ENCODE assay signal across 9 cellular contexts in genomic region chr4:41693629-41694028, GRCh38. TPM values are rescaled to one million over a fixed set of nuclear protein-coding genes. Genes with fewer than 3 reads are reported as not detected.
DNase-seq lines count a peak whose midpoint lies in the region; ATAC-seq, FAIRE-seq and TF ChIP-seq lines count a peak whose summit lies in the region.
"Had no signal": no experiment of that assay in that cellular context is flagged by ENCODE, and none has a peak within 500 bp of the region (broad histone marks: within the 10 kb centered on the region; RNA-seq: fewer than 3 reads in every experiment).

No MANE protein-coding gene starts in this region.

- H3K4me1 ChIP-seq in HEK293 (ENCODE audit: control insufficient read depth, insufficient read depth, low read length), result no peaks in the 10 kb centered on the region

- peaks cover 0 to 5% (median 1%) of the 10 kb centered on the region in 4 donors for H3K4me1 Mint-ChIP-seq in naive thymus-derived CD8-positive, alpha-beta T cell

- H3K9me3 ChIP-seq in HEK293 (ENCODE audit: control insufficient read depth, insufficient read depth, low read depth, low read length), result no peaks in the 10 kb centered on the region

- H3K36me3 Mint-ChIP-seq in naive thymus-derived CD8-positive, alpha-beta T cell, result no peaks in the 10 kb centered on the region

- H3K9me3 Mint-ChIP-seq in naive thymus-derived CD8-positive, alpha-beta T cell, result no peaks in the 10 kb centered on the region
- H3K9me3 Mint-ChIP-seq: central memory CD8-positive, alpha-beta T cell had no signal

- no peak overlapping the region for H3K4me3 Mint-ChIP-seq in naive thymus-derived CD8-positive, alpha-beta T cell
- H3K4me3 Mint-ChIP-seq: central memory CD8-positive, alpha-beta T cell had no signal

- POLR2A ChIA-PET in HEK293 (lab: Yijun Ruan, JAX), result interaction anchor here (0.6 kb wide), 1 partner anchor 75 kb away, joined by 6 read pairs; no protein-coding TSS in a partner anchor
- POLR2A ChIA-PET in naive thymus-derived CD8-positive, alpha-beta T cell (lab: Charles Lee), result no interaction called here

- H3K4me3 ChIP-seq in HEK293 (ENCODE audit: low read depth, low read length) (no peak overlapping the region), fibroblast of villous mesenchyme (ENCODE audit: low read depth, low read length) (no peak overlapping the region)

- no peak for FAIRE-seq in RCC 7860 (lab: Jason Lieb, UNC)

- no peak overlapping the region for H3K27ac ChIP-seq in HEK293 (ENCODE audit: extremely low read depth, low read depth, low read length)

- no peak for ATAC-seq in GM21619 (IDR thresholded peaks at IDR 0.05; ENCODE audit: unreplicated experiment)
- no peak for ATAC-seq in naive thymus-derived CD8-positive, alpha-beta T cell

- DNase-seq in AG08396 (ENCODE audit: low spot score), result peak; percentile 9
- DNase-seq in RCC 7860 (ENCODE audit: low spot score), result peak; percentile 17
- peak; percentile 35 for DNase-seq in fibroblast of villous mesenchyme (ENCODE audit: low read depth)
- no peak for DNase-seq in OCI-M2 (lab: John Stamatoyannopoulos, UW; ENCODE audit: unreplicated experiment)
- no peak for DNase-seq in naive thymus-derived CD8-positive, alpha-beta T cell
- DNase-seq in activated effector memory CD4-positive, alpha-beta T cell treated with Interleukin-2 at 50 U/mL for 16 hours, result no peak

- no peak for TF ChIP-seq CTCF in HEK293 (tag by site-specific recombination; IDR thresholded peaks at IDR 0.05)
- TF ChIP-seq CTCF in fibroblast of villous mesenchyme (IDR thresholded peaks at IDR 0.05; ENCODE audit: insufficient read depth, low read depth, low read length), result peak; percentile 54

- H3K36me3 ChIP-seq in HEK293 (ENCODE audit: control insufficient read depth in 2 of 2, insufficient read depth in 1 of 2, low read length in 2 of 2), result peaks cover 0 to 23% of the 10 kb centered on the region in 2 experiments; a peak in 1 of 3 replicates

- no peak overlapping the region for H3K27ac Mint-ChIP-seq in naive thymus-derived CD8-positive, alpha-beta T cell

- peaks cover 2 to 8% (median 4%) of the 10 kb centered on the region in 5 donors for H3K27me3 Mint-ChIP-seq in naive thymus-derived CD8-positive, alpha-beta T cell

- CTCF ChIA-PET in HEK293 (lab: Yijun Ruan, JAX), result interaction anchor here (0.7 to 3.1 kb wide), 17 partner anchors 8 to 414 kb away, joined by 3 to 60 read pairs (median 4); no protein-coding TSS in a partner anchor

TF ChIP-seq in HEK293, 187 proteins besides CTCF, POLR2A, EP300 and RAD21:
- TF ChIP-seq ZNF654 (tag by site-specific recombination; IDR thresholded peaks at IDR 0.05; ENCODE audit: low read depth) (peak; percentile 72), KLF1 (tag by site-specific recombination; IDR thresholded peaks at IDR 0.05) (no peak)

RNA-seq across cellular contexts. Expression of gene PHOX2B, which starts 54.9 kb away (rescaled TPM):
- total RNA-seq in fibroblast of villous mesenchyme, result not detected in 2 replicates
- total RNA-seq in naive thymus-derived CD8-positive, alpha-beta T cell, result not detected
- not detected for polyA plus RNA-seq in naive thymus-derived CD8-positive, alpha-beta T cell

Comparison
In these comparisons a context has a peak if more than half of its experiments do, and no peak if none do; other contexts are left out.
1. DNase-seq: peak in AG08396 (single experiment), RCC 7860 (single experiment) and fibroblast of villous mesenchyme (single experiment); none in OCI-M2 (single experiment), naive thymus-derived CD8-positive, alpha-beta T cell (0 of 10) and activated effector memory CD4-positive, alpha-beta T cell treated with Interleukin-2 at 50 U/mL for 16 hours (single experiment).